Comparison of ENCODE assay signal across 1 cellular context in genomic region chr12:117231750-117232149, GRCh38.
TF ChIP-seq lines count a peak whose summit lies in the region.

No MANE protein-coding gene starts in this region.

TF ChIP-seq in H1, 55 proteins besides CTCF, POLR2A, EP300 and RAD21 (continued from another document):
- TF ChIP-seq RNF2 (IDR thresholded peaks at IDR 0.05; ENCODE audit: borderline replicate concordance, low read depth, low read length, missing control alignments, poor library complexity, severe bottlenecking) (no peak), POU5F1 (IDR thresholded peaks at IDR 0.05; ENCODE audit: low read depth, low read length) (no peak), YY1 (IDR thresholded peaks at IDR 0.05; ENCODE audit: low read depth, low read length) (peak; percentile 79; the same call in 1 of the 2 replicates)
